6 cellular contexts compared by ENCODE assay signal in the genomic region with DNA sequence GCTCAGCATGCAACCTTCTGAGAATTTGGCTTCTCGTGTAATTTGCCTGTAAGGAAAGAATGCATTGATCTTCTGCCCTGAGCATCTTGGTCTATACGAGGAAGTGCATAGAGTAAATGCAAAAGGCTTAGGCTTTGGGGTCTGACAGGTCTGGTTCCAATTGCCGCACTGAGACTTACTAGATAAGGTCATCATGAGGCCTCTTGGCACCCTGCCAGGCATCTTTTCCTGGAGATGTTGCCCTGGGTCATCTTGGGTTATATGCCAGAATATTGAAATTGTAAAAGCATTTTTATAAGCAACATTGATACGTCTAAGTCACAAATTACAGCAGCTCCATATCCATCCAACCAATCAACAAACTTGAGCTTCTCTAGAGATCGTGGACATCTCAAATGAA.
"Had no signal": no experiment of that assay in that cellular context is flagged by ENCODE, and none has a peak within 500 bp of the region (broad histone marks: within the 10 kb centered on the region; RNA-seq: fewer than 3 reads in every experiment).

No MANE protein-coding gene starts in this region.

- H3K4me2 ChIP-seq: GM23338 had no signal

- H3K27ac ChIP-seq: HL-60 had no signal

- H3K4me3 ChIP-seq: GM23338 had no signal

- ATAC-seq: GM23338 had no signal

- DNase-seq: H9, HCEC 1CT, IMR-90, KBM-7 had no signal

- H2AFZ ChIP-seq: GM23338 had no signal
